ENCODE assay signal across 10 cellular contexts in genomic region chr2:203871371-203871983, GRCh38. TPM values are rescaled to one million over a fixed set of nuclear protein-coding genes. Genes with fewer than 3 reads are reported as not detected.
A peak's percentile ranks its signal among the peaks of the same experiment; 100 is the strongest.
DNase-seq lines count a peak whose midpoint lies in the region; ATAC-seq and TF ChIP-seq lines count a peak whose summit lies in the region.
"Had no signal": no experiment of that assay in that cellular context is flagged by ENCODE, and none has a peak within 500 bp of the region (broad histone marks: within the 10 kb centered on the region; RNA-seq: fewer than 3 reads in every experiment).

No MANE protein-coding gene starts in this region.

- POLR2A ChIA-PET in HEK293T (lab: Yijun Ruan, JAX): no interaction called here

- no peaks in the 10 kb centered on the region for H3K4me1 ChIP-seq in mucosa of descending colon (ENCODE audit: low read depth)
- H3K4me1 ChIP-seq: psoas muscle, upper lobe of left lung had no signal

- ATAC-seq in GM21529 (IDR thresholded peaks at IDR 0.05; ENCODE audit: unreplicated experiment) (peak; percentile 92), HG03558 (IDR thresholded peaks at IDR 0.05; ENCODE audit: extremely low read depth, unreplicated experiment) (peak; percentile 91), mucosa of descending colon (peak; percentile 17)
- ATAC-seq: psoas muscle had no signal

- H3K36me3 ChIP-seq in mucosa of descending colon (ENCODE audit: low read depth): no peaks in the 10 kb centered on the region
- H3K36me3 ChIP-seq: upper lobe of left lung had no signal

- H3K9me3 ChIP-seq in mucosa of descending colon: no peaks in the 10 kb centered on the region
- H3K9me3 ChIP-seq: psoas muscle, upper lobe of left lung had no signal

- no peak for TF ChIP-seq CTCF in mucosa of descending colon (IDR thresholded peaks at IDR 0.05)

- DNase-seq in NCI-H748 (lab: John Stamatoyannopoulos, UW; ENCODE audit: unreplicated experiment): peak; percentile 5
- no peak for DNase-seq in NCI-H748 treated with DMSO at 0.1 percent for 48 hours (lab: John Stamatoyannopoulos, UW)
- DNase-seq in mucosa of descending colon: no peak
- DNase-seq in HEK293T (ENCODE audit: extremely low spot score): no peak
- DNase-seq in NCI-H2196 treated with DMSO at 0.1 percent for 48 hours (lab: John Stamatoyannopoulos, UW; ENCODE audit: unreplicated experiment): no peak
- DNase-seq in stimulated activated CD4-positive, alpha-beta T cell treated with anti-CD3 and anti-CD28 coated beads, Interleukin-12 subunit alpha, Interleukin-12 subunit beta, amount 100 ng/mL, for 4 hours: no peak
- DNase-seq: psoas muscle, upper lobe of left lung had no signal

- CTCF ChIA-PET in HEK293T (lab: Yijun Ruan, JAX): no interaction called here

- intact Hi-C loops in mucosa of descending colon (cut with DNase I, micrococcal nuclease): no loop called here

- no peak overlapping the region for H3K4me3 ChIP-seq in mucosa of descending colon
- H3K4me3 ChIP-seq: psoas muscle, upper lobe of left lung had no signal

TF ChIP-seq in HEK293T, 16 proteins besides CTCF, POLR2A, EP300 and RAD21:
- no peak for TF ChIP-seq FOXK2 (IDR thresholded peaks at IDR 0.05)

RNA-seq across cellular contexts. Expression of gene CTLA4, which starts 3.9 kb away (rescaled TPM):
- total RNA-seq in mucosa of descending colon: under 1 TPM; 0.14 to 0.96 (median 0.51) TPM
- total RNA-seq: psoas muscle had no signal

Comparison
In these comparisons a context has a peak if more than half of its experiments do, and no peak if none do; other contexts are left out.
1. ATAC-seq: peak in every context shown above with its lines; median percentile 92 in GM21529; 91 in HG03558; 17 in mucosa of descending colon.